1 cellular context compared by ENCODE assay signal in the genomic region with DNA sequence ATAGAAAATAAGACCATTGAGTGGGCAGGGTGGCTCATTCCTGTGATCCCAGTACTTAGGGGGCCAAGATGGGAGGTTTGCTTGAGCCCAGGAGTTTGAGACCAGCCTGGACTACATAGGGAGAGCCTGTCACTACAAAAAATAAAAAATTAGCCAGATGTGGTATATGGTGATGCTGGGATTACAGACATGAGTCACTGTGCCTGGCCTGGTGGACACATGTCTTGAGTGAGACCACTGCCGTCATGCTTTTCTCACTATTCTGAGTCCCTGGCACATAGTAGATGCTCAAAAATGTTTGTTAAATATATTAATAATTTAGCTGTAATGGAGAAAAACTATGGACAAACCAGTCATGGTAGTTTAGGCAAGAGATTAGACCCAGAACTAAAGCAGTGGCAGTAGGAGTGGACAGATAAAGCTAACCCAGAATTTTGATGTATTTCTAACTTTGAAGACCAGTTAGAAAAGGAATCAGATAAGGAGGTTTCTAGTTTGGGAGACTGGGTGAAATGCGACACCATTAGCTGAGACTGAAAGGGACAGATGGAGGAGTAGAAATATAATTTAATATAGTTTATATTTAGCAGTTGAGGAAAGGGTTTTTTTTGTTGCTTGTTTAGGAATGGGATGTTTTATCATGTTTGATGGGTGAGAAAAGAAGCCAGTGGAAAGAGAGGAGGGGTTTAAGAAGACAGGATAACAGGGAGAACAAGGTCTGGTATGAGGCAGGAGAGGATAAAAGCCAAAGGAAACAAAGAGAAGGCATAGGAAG.
TF ChIP-seq lines count a peak whose summit lies in the region.

No MANE protein-coding gene starts in this region.

TF ChIP-seq in K562, 482 proteins besides CTCF, POLR2A, EP300 and RAD21 (continues in another document):
- TF ChIP-seq ATF1 (CRISPR knock-in tag; IDR thresholded peaks at IDR 0.05) (no peak), ATF1 (tag; IDR thresholded peaks at IDR 0.05) (0 out of 2 replicates have a peak, but pooled peaks have one; percentile 15), ATF3 (IDR thresholded peaks at IDR 0.05) (peak; percentile 76), ATF3 (CRISPR knock-in tag; conservative IDR thresholded peaks at IDR 0.05) (no peak), BRD9 (IDR thresholded peaks at IDR 0.05; ENCODE audit: low read depth, partially characterized antibody) (peak; percentile 74), LEF1 (IDR thresholded peaks at IDR 0.05) (peak; percentile 56; the same call in 1 of the 2 replicates), ZBTB40 (IDR thresholded peaks at IDR 0.05) (peak; percentile 40; the same call in 1 of the 2 replicates), ZBTB40 (CRISPR knock-in tag; IDR thresholded peaks at IDR 0.05) (no peak), SRSF7 (optimal IDR thresholded peaks at IDR 0.05; ENCODE audit: low read depth, low read length) (no peak), EP400 (IDR thresholded peaks at IDR 0.05) (peak; percentile 59), ADNP (tag; IDR thresholded peaks at IDR 0.05) (0 out of 2 replicates have a peak, but pooled peaks have one; percentile 36), HDGF (IDR thresholded peaks at IDR 0.05) (no peak; the same call in 1 of the 2 replicates), HDAC2 (IDR thresholded peaks at IDR 0.05) (0 out of 2 replicates have a peak, but pooled peaks have one; percentile 30), ATF7 (IDR thresholded peaks at IDR 0.05) (no peak)
- TF ChIP-seq, protein P1, sequence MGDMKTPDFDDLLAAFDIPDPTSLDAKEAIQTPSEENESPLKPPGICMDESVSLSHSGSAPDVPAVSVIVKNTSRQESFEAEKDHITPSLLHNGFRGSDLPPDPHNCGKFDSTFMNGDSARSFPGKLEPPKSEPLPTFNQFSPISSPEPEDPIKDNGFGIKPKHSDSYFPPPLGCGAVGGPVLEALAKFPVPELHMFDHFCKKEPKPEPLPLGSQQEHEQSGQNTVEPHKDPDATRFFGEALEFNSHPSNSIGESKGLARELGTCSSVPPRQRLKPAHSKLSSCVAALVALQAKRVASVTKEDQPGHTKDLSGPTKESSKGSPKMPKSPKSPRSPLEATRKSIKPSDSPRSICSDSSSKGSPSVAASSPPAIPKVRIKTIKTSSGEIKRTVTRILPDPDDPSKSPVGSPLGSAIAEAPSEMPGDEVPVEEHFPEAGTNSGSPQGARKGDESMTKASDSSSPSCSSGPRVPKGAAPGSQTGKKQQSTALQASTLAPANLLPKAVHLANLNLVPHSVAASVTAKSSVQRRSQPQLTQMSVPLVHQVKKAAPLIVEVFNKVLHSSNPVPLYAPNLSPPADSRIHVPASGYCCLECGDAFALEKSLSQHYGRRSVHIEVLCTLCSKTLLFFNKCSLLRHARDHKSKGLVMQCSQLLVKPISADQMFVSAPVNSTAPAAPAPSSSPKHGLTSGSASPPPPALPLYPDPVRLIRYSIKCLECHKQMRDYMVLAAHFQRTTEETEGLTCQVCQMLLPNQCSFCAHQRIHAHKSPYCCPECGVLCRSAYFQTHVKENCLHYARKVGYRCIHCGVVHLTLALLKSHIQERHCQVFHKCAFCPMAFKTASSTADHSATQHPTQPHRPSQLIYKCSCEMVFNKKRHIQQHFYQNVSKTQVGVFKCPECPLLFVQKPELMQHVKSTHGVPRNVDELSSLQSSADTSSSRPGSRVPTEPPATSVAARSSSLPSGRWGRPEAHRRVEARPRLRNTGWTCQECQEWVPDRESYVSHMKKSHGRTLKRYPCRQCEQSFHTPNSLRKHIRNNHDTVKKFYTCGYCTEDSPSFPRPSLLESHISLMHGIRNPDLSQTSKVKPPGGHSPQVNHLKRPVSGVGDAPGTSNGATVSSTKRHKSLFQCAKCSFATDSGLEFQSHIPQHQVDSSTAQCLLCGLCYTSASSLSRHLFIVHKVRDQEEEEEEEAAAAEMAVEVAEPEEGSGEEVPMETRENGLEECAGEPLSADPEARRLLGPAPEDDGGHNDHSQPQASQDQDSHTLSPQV (IDR thresholded peaks at IDR 0.05), result peak; percentile 87
- TF ChIP-seq, protein P2, sequence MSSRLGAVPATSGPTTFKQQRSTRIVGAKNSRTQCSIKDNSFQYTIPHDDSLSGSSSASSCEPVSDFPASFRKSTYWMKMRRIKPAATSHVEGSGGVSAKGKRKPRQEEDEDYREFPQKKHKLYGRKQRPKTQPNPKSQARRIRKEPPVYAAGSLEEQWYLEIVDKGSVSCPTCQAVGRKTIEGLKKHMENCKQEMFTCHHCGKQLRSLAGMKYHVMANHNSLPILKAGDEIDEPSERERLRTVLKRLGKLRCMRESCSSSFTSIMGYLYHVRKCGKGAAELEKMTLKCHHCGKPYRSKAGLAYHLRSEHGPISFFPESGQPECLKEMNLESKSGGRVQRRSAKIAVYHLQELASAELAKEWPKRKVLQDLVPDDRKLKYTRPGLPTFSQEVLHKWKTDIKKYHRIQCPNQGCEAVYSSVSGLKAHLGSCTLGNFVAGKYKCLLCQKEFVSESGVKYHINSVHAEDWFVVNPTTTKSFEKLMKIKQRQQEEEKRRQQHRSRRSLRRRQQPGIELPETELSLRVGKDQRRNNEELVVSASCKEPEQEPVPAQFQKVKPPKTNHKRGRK (tag; IDR thresholded peaks at IDR 0.05), result no peak
- TF ChIP-seq, protein P3, sequence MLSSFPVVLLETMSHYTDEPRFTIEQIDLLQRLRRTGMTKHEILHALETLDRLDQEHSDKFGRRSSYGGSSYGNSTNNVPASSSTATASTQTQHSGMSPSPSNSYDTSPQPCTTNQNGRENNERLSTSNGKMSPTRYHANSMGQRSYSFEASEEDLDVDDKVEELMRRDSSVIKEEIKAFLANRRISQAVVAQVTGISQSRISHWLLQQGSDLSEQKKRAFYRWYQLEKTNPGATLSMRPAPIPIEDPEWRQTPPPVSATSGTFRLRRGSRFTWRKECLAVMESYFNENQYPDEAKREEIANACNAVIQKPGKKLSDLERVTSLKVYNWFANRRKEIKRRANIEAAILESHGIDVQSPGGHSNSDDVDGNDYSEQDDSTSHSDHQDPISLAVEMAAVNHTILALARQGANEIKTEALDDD (IDR thresholded peaks at IDR 0.05), result peak; percentile 97
